ENCODE assay signal across 8 cellular contexts in the genomic region with DNA sequence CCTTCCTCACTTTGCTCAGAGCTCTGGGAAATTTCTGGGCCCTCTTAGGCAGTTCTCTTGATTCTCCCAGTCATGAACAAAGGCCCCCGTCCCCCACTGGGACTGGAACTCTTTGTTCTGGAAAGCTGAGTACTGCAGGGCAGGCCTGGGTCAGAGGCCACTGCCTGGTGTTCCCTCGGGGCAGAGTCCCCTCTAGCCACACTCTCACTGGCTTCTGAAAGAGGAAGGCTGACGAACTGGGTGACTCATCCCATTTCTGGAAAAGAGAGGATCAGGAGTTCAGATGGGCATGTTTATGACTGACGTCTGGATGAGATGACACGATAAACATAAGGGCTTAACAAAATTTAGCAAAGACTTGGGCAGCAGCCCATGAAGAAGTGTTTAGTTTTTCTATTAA. TPM values are rescaled to one million over a fixed set of nuclear protein-coding genes. Genes with fewer than 3 reads are reported as not detected.
DNase-seq lines count a peak whose midpoint lies in the region; ATAC-seq lines count a peak whose summit lies in the region.

No MANE protein-coding gene starts in this region.

- peak overlapping the region; percentile 73 for H3K27ac Mint-ChIP-seq in activated CD4-positive, alpha-beta memory T cell treated with anti-CD3 and anti-CD28 coated beads for 36 hours
- H3K27ac Mint-ChIP-seq in activated CD4-positive, alpha-beta memory T cell treated with anti-CD3 and anti-CD28 coated beads, Interleukin-2, amount 10 ng/mL, durations not matched to agents 7 days and 5 days: no peak overlapping the region
- H3K27ac Mint-ChIP-seq in stimulated activated naive B cell treated with anti-CD40 and anti-IgM and Interleukin-4, amounts not matched to agents 10 μg/mL and 1 μg/mL and 100 μg/mL, for 72 hours: no peak overlapping the region

- no peaks in the 10 kb centered on the region for H3K9me3 Mint-ChIP-seq in activated CD4-positive, alpha-beta memory T cell treated with anti-CD3 and anti-CD28 coated beads for 36 hours
- H3K9me3 Mint-ChIP-seq in activated CD4-positive, alpha-beta memory T cell treated with anti-CD3 and anti-CD28 coated beads, Interleukin-2, amount 10 ng/mL, durations not matched to agents 7 days and 5 days: no peaks in the 10 kb centered on the region
- no peaks in the 10 kb centered on the region for H3K9me3 Mint-ChIP-seq in stimulated activated naive B cell treated with anti-CD40 and anti-IgM and Interleukin-4, amounts not matched to agents 10 μg/mL and 1 μg/mL and 100 μg/mL, for 72 hours

- intact Hi-C loops in activated CD4-positive, alpha-beta memory T cell treated with anti-CD3 and anti-CD28 coated beads for 36 hours (cut with micrococcal nuclease): loop anchor here (2.0 kb wide), 1 partner anchor 31 kb away; no protein-coding TSS in a partner anchor

- DNase-seq in activated CD4-positive, alpha-beta memory T cell treated with anti-CD3 and anti-CD28 coated beads for 36 hours: no peak
- no peak for DNase-seq in activated CD4-positive, alpha-beta memory T cell treated with anti-CD3 and anti-CD28 coated beads, Interleukin-2, amount 10 ng/mL, durations not matched to agents 7 days and 5 days
- DNase-seq in amniotic epithelial cell (ENCODE audit: low read depth) (peak; percentile 83), iris pigment epithelial cell (ENCODE audit: low read depth) (peak; percentile 90), ureter (ENCODE audit: low spot score) (peak; percentile 45), medulla oblongata (ENCODE audit: extremely low spot score) (no peak)
- no peak for DNase-seq in activated CD8-positive, alpha-beta memory T cell treated with anti-CD3 and anti-CD28 coated beads, Interleukin-2, amount 50 U/mL, for 4 hours
- DNase-seq in stimulated activated naive B cell treated with anti-CD40 and anti-IgM and Interleukin-4, amounts not matched to agents 10 μg/mL and 1 μg/mL and 100 μg/mL, for 72 hours: no peak

- H3K4me1 Mint-ChIP-seq in activated CD4-positive, alpha-beta memory T cell treated with anti-CD3 and anti-CD28 coated beads for 36 hours (ENCODE audit: low read depth): peaks cover 39% of the 10 kb centered on the region
- peaks cover 30% of the 10 kb centered on the region for H3K4me1 Mint-ChIP-seq in activated CD4-positive, alpha-beta memory T cell treated with anti-CD3 and anti-CD28 coated beads, Interleukin-2, amount 10 ng/mL, durations not matched to agents 7 days and 5 days
- H3K4me1 Mint-ChIP-seq in stimulated activated naive B cell treated with anti-CD40 and anti-IgM and Interleukin-4, amounts not matched to agents 10 μg/mL and 1 μg/mL and 100 μg/mL, for 72 hours: peaks cover 6% of the 10 kb centered on the region in 2 donors

- H3K4me3 Mint-ChIP-seq in activated CD4-positive, alpha-beta memory T cell treated with anti-CD3 and anti-CD28 coated beads for 36 hours: no peak overlapping the region
- H3K4me3 Mint-ChIP-seq in activated CD4-positive, alpha-beta memory T cell treated with anti-CD3 and anti-CD28 coated beads, Interleukin-2, amount 10 ng/mL, durations not matched to agents 7 days and 5 days: no peak overlapping the region
- no peak overlapping the region for H3K4me3 Mint-ChIP-seq in stimulated activated naive B cell treated with anti-CD40 and anti-IgM and Interleukin-4, amounts not matched to agents 10 μg/mL and 1 μg/mL and 100 μg/mL, for 72 hours

- no peaks in the 10 kb centered on the region for H3K36me3 Mint-ChIP-seq in activated CD4-positive, alpha-beta memory T cell treated with anti-CD3 and anti-CD28 coated beads for 36 hours
- no peaks in the 10 kb centered on the region for H3K36me3 Mint-ChIP-seq in activated CD4-positive, alpha-beta memory T cell treated with anti-CD3 and anti-CD28 coated beads, Interleukin-2, amount 10 ng/mL, durations not matched to agents 7 days and 5 days (ENCODE audit: low read depth)
- no peaks in the 10 kb centered on the region for H3K36me3 Mint-ChIP-seq in stimulated activated naive B cell treated with anti-CD40 and anti-IgM and Interleukin-4, amounts not matched to agents 10 μg/mL and 1 μg/mL and 100 μg/mL, for 72 hours

- H3K27me3 Mint-ChIP-seq in activated CD4-positive, alpha-beta memory T cell treated with anti-CD3 and anti-CD28 coated beads for 36 hours: no peaks in the 10 kb centered on the region
- no peaks in the 10 kb centered on the region for H3K27me3 Mint-ChIP-seq in activated CD4-positive, alpha-beta memory T cell treated with anti-CD3 and anti-CD28 coated beads, Interleukin-2, amount 10 ng/mL, durations not matched to agents 7 days and 5 days
- no peaks in the 10 kb centered on the region for H3K27me3 Mint-ChIP-seq in stimulated activated naive B cell treated with anti-CD40 and anti-IgM and Interleukin-4, amounts not matched to agents 10 μg/mL and 1 μg/mL and 100 μg/mL, for 72 hours

- ATAC-seq in stimulated activated naive B cell treated with anti-CD40 and anti-IgM and Interleukin-4, amounts not matched to agents 10 μg/mL and 1 μg/mL and 100 μg/mL, for 72 hours (replicated peaks): no peak

- CTCF ChIA-PET in activated CD4-positive, alpha-beta memory T cell treated with anti-CD3 and anti-CD28 coated beads for 36 hours (lab: Charles Lee): no interaction called here
- CTCF ChIA-PET in activated CD4-positive, alpha-beta memory T cell treated with anti-CD3 and anti-CD28 coated beads, Interleukin-2, amount 10 ng/mL, durations not matched to agents 7 days and 5 days (lab: Charles Lee): no interaction called here

- POLR2A ChIA-PET in activated CD4-positive, alpha-beta memory T cell treated with anti-CD3 and anti-CD28 coated beads for 36 hours (lab: Charles Lee): no interaction called here
- POLR2A ChIA-PET in activated CD4-positive, alpha-beta memory T cell treated with anti-CD3 and anti-CD28 coated beads, Interleukin-2, amount 10 ng/mL, durations not matched to agents 7 days and 5 days (lab: Charles Lee): interaction anchor here (3.5 kb wide), 1 partner anchor 51 kb away, joined by 21 read pairs; no protein-coding TSS in a partner anchor

RNA-seq across cellular contexts. Expression of a gene that starts 47.7 kb away (rescaled TPM):
- 100 to 1,000 TPM; 216 to 218 TPM for total RNA-seq in activated CD4-positive, alpha-beta memory T cell treated with anti-CD3 and anti-CD28 coated beads for 36 hours
- total RNA-seq in activated CD4-positive, alpha-beta memory T cell treated with anti-CD3 and anti-CD28 coated beads, Interleukin-2, amount 10 ng/mL, durations not matched to agents 7 days and 5 days: 100 to 1,000 TPM; 224 to 225 TPM
- 247 TPM for total RNA-seq in ureter

Comparison
In these comparisons a context has a peak if more than half of its experiments do, and no peak if none do; other contexts are left out.
1. DNase-seq: peak in amniotic epithelial cell (single experiment), iris pigment epithelial cell (single experiment) and ureter (single experiment); none in activated CD4-positive, alpha-beta memory T cell treated with anti-CD3 and anti-CD28 coated beads for 36 hours (single experiment), activated CD4-positive, alpha-beta memory T cell treated with anti-CD3 and anti-CD28 coated beads, Interleukin-2, amount 10 ng/mL, durations not matched to agents 7 days and 5 days (single experiment), activated CD8-positive, alpha-beta memory T cell treated with anti-CD3 and anti-CD28 coated beads, Interleukin-2, amount 50 U/mL, for 4 hours (single experiment), medulla oblongata (single experiment) and stimulated activated naive B cell treated with anti-CD40 and anti-IgM and Interleukin-4, amounts not matched to agents 10 μg/mL and 1 μg/mL and 100 μg/mL, for 72 hours (single experiment).